Comparison of ENCODE assay signal across 15 cellular contexts in genomic region chr10:111323567-111323966, GRCh38.
DNase-seq lines count a peak whose midpoint lies in the region; ATAC-seq, FAIRE-seq and TF ChIP-seq lines count a peak whose summit lies in the region.
"Had no signal": no experiment of that assay in that cellular context is flagged by ENCODE, and none has a peak within 500 bp of the region (broad histone marks: within the 10 kb centered on the region; RNA-seq: fewer than 3 reads in every experiment).

No MANE protein-coding gene starts in this region.

- no peaks in the 10 kb centered on the region for H4K20me1 ChIP-seq in GM12878 (ENCODE audit: control insufficient read depth, insufficient read depth)

- H3K27ac Mint-ChIP-seq in osteocyte (ENCODE audit: unreplicated experiment), result no peak overlapping the region
- H3K27ac Mint-ChIP-seq: activated T-cell treated with anti-CD3 and anti-CD28 coated beads, Interleukin-2, amount 50 U/mL, for 24 hours; dendritic cell treated with granulocyte-macrophage colony-stimulating factor and Interleukin-4, amounts not matched to agents 40 ng/mL and 50 ng/mL, for 4 days had no signal

- in situ Hi-C loops in GM12878 (cut with MboI), result no loop called here

- H3K4me1 ChIP-seq in GM12878 (ENCODE audit: control insufficient read depth, insufficient read depth, low read length) (no peaks in the 10 kb centered on the region), heart left ventricle (no peaks in the 10 kb centered on the region)
- H3K4me1 ChIP-seq: parathyroid adenoma had no signal

- no peak for FAIRE-seq in GM12878 (lab: Jason Lieb, UNC)

- intact Hi-C loops in GM12878 (cut with micrococcal nuclease; ENCODE audit: unreplicated experiment) (no loop called here), heart left ventricle (cut with DNase I) (loop anchor here in 1 of 10 donors (10.0 kb wide), 1 partner anchor 249 kb away; the partner anchor contains the start of gene ADRA2A)

- TF ChIP-seq CTCF in GM12878 (IDR thresholded peaks at IDR 0.05 in 2 of 3, conservative IDR thresholded peaks at IDR 0.05 in 1 of 3; ENCODE audit: control insufficient read depth in 2 of 3, extremely low read depth in 1 of 3, insufficient read depth in 1 of 3, low read depth in 3 of 3, low read length in 3 of 3), result peak in 2 of 3 experiments; percentile 1 to 9; a peak in 1 of 6 replicates
- peak; percentile 35 for TF ChIP-seq CTCF in osteocyte (IDR thresholded peaks at IDR 0.05)
- TF ChIP-seq CTCF in heart left ventricle (IDR thresholded peaks at IDR 0.05), result no peak

- RAD21 ChIA-PET in GM12878 (lab: Charles Lee; ENCODE audit: unreplicated experiment), result no interaction called here

- TF ChIP-seq RAD21 in GM12878 (IDR thresholded peaks at IDR 0.05; ENCODE audit: insufficient read depth, low read depth, low read length), result peak; percentile 31; the same call in 1 of the 2 replicates

- no peaks in the 10 kb centered on the region for H3K9me3 Mint-ChIP-seq in osteocyte (ENCODE audit: unreplicated experiment)
- H3K9me3 Mint-ChIP-seq: dendritic cell treated with granulocyte-macrophage colony-stimulating factor and Interleukin-4, amounts not matched to agents 40 ng/mL and 50 ng/mL, for 4 days had no signal

- H3K4me3 ChIP-seq in GM12878 (no peak overlapping the region), heart left ventricle (no peak overlapping the region)

- TF ChIP-seq POLR2A in GM12878 (IDR thresholded peaks at IDR 0.05; ENCODE audit: low read depth, low read length) (no peak), heart left ventricle (IDR thresholded peaks at IDR 0.05) (no peak)

- H3K36me3 Mint-ChIP-seq in osteocyte (ENCODE audit: unreplicated experiment), result no peaks in the 10 kb centered on the region

- H3K27me3 Mint-ChIP-seq in osteocyte (ENCODE audit: unreplicated experiment), result peaks cover 11% of the 10 kb centered on the region
- H3K27me3 Mint-ChIP-seq: dendritic cell treated with granulocyte-macrophage colony-stimulating factor and Interleukin-4, amounts not matched to agents 40 ng/mL and 50 ng/mL, for 4 days had no signal

- no TSS peak for BruUV-seq in GM12878 (replicated peaks; lab: Mats Ljungman, UMichigan)

- no peak overlapping the region for H2AFZ ChIP-seq in GM12878 (ENCODE audit: control insufficient read depth, low read depth, low read length)
- H2AFZ ChIP-seq: parathyroid adenoma had no signal

- no peak overlapping the region for H3K27ac ChIP-seq in GM12878 (ENCODE audit: control insufficient read depth, insufficient read depth)
- H3K27ac ChIP-seq in heart left ventricle, result no peak overlapping the region
- H3K27ac ChIP-seq: parathyroid adenoma had no signal

- SMC1A ChIA-PET in GM12878 (lab: Charles Lee; ENCODE audit: uncharacterized antibody, unreplicated experiment), result interaction anchor here (1.1 kb wide), 1 partner anchor 520 kb away, joined by 3 read pairs; no protein-coding TSS in a partner anchor

- H3K4me3 Mint-ChIP-seq in osteocyte (ENCODE audit: unreplicated experiment), result no peak overlapping the region
- H3K4me3 Mint-ChIP-seq: activated T-cell treated with anti-CD3 and anti-CD28 coated beads, Interleukin-2, amount 50 U/mL, for 24 hours; dendritic cell treated with granulocyte-macrophage colony-stimulating factor and Interleukin-4, amounts not matched to agents 40 ng/mL and 50 ng/mL, for 4 days had no signal

- H3K9me3 ChIP-seq in GM12878 (replicated peaks; ENCODE audit: control insufficient read depth, insufficient read depth, low read length), result no peaks in the 10 kb centered on the region
- H3K9me3 ChIP-seq in heart left ventricle, result peaks cover 0 to 4% (median 0%) of the 10 kb centered on the region in 12 donors

- H3K4me2 ChIP-seq in GM12878 (ENCODE audit: control insufficient read depth, insufficient read depth), result no peak overlapping the region

- H3K27me3 ChIP-seq in GM12878 (replicated peaks in 1 of 2; ENCODE audit: control insufficient read depth in 2 of 2, insufficient read depth in 2 of 2, low read length in 1 of 2), result no peaks in the 10 kb centered on the region
- peaks cover 0 to 16% (median 0%) of the 10 kb centered on the region in 9 donors for H3K27me3 ChIP-seq in heart left ventricle

- POLR2A ChIA-PET in GM12878 (lab: Charles Lee), result no interaction called here

- no peak for ATAC-seq in GM12878
- ATAC-seq in GM18870 (IDR thresholded peaks at IDR 0.05; ENCODE audit: unreplicated experiment), result no peak
- ATAC-seq in heart left ventricle, result no peak
- ATAC-seq in GM18907 (IDR thresholded peaks at IDR 0.05; ENCODE audit: unreplicated experiment), result no peak

- 24% methylated on average over 3 of the region's 3 CpGs for WGBS in GM12878 (ENCODE audit: insufficient coverage, insufficient replicate concordance, low lambda C conversion rate, missing lambda C conversion rate)
- WGBS in heart left ventricle, 4 donors, result 78 to 81% (median 80%) methylated on average over 3 of the region's 3 CpGs

- CTCF ChIA-PET in GM12878 (lab: Yijun Ruan, JAX), result interaction anchor here (0.7 to 1.2 kb wide), 3 partner anchors 13 to 713 kb away, joined by 3 to 4 read pairs (median 3); no protein-coding TSS in a partner anchor

- H3K79me2 ChIP-seq in GM12878 (ENCODE audit: control insufficient read depth, insufficient read depth, low read length), result no peaks in the 10 kb centered on the region
- H3K79me2 ChIP-seq: parathyroid adenoma had no signal

- no peak for TF ChIP-seq EP300 in GM12878 (IDR thresholded peaks at IDR 0.05; ENCODE audit: borderline replicate concordance in 1 of 2, control insufficient read depth in 1 of 2, low read depth in 2 of 2, low read length in 2 of 2)

- H3K4me1 Mint-ChIP-seq in osteocyte (ENCODE audit: unreplicated experiment), result no peaks in the 10 kb centered on the region

- peak; percentile 2 for DNase-seq in NCI-H1694 treated with DMSO at 0.1 percent for 48 hours (lab: John Stamatoyannopoulos, UW)
- DNase-seq in NCI-H1694 (lab: John Stamatoyannopoulos, UW), result no peak
- DNase-seq in LHCN-M2 (ENCODE audit: low read depth), result peak; percentile 26
- DNase-seq in GM12878 (ENCODE audit: low read depth, low spot score), result no peak
- no peak for DNase-seq in osteocyte (ENCODE audit: extremely low spot score, unreplicated experiment)
- no peak for DNase-seq in heart left ventricle
- DNase-seq: 8988T; activated T-cell treated with anti-CD3 and anti-CD28 coated beads, Interleukin-2, amount 50 U/mL, for 24 hours; amniotic stem cell; NCI-H1048; stimulated activated CD8-positive, alpha-beta memory T cell treated with anti-CD3 and anti-CD28 coated beads, Interleukin-4, amount 100 ng/mL, for 48 hours had no signal

- H3K36me3 ChIP-seq in GM12878 (ENCODE audit: control insufficient read depth in 2 of 2, insufficient read depth in 2 of 2, low read length in 1 of 2) (no peaks in the 10 kb centered on the region), heart left ventricle (no peaks in the 10 kb centered on the region)

- no peak overlapping the region for H3K9ac ChIP-seq in GM12878 (ENCODE audit: control insufficient read depth, insufficient read depth, low read length)
- H3K9ac ChIP-seq: parathyroid adenoma had no signal

TF ChIP-seq in GM12878, 131 proteins besides CTCF, POLR2A, EP300 and RAD21:
- TF ChIP-seq ZZZ3 (IDR thresholded peaks at IDR 0.05; ENCODE audit: control insufficient read depth, insufficient read length, low read depth) (no peak), RELB (IDR thresholded peaks at IDR 0.05; ENCODE audit: low read depth) (no peak), SREBF1 (IDR thresholded peaks at IDR 0.05; ENCODE audit: low read length) (no peak), CREB1 (IDR thresholded peaks at IDR 0.05; ENCODE audit: low read depth) (no peak), SIN3A (IDR thresholded peaks at IDR 0.05; ENCODE audit: low read depth, low read length) (no peak), STAT1 (conservative IDR thresholded peaks at IDR 0.05) (no peak), JUND (IDR thresholded peaks at IDR 0.05; ENCODE audit: low read depth, low read length) (no peak), CBX3 (IDR thresholded peaks at IDR 0.05; ENCODE audit: borderline replicate concordance, low read depth) (no peak), SIX5 (IDR thresholded peaks at IDR 0.05; ENCODE audit: low read depth, low read length, severe bottlenecking) (no peak), ZNF217 (IDR thresholded peaks at IDR 0.05) (no peak), DPF2 (IDR thresholded peaks at IDR 0.05) (no peak), EED (IDR thresholded peaks at IDR 0.05; ENCODE audit: low read depth) (no peak)
TF ChIP-seq in GM12878: peak in this region for 0.

Comparison
In these comparisons a context has a peak if more than half of its experiments do, and no peak if none do; other contexts are left out.
1. DNase-seq: peak in NCI-H1694 treated with DMSO at 0.1 percent for 48 hours (single experiment) and LHCN-M2 (single experiment); none in NCI-H1694 (single experiment), GM12878 (single experiment), osteocyte (single experiment) and heart left ventricle (0 of 5).
2. CTCF ChIP-seq: peak in GM12878 (2 of 3) and osteocyte (single experiment); none in heart left ventricle (0 of 12).